In the genomic region with DNA sequence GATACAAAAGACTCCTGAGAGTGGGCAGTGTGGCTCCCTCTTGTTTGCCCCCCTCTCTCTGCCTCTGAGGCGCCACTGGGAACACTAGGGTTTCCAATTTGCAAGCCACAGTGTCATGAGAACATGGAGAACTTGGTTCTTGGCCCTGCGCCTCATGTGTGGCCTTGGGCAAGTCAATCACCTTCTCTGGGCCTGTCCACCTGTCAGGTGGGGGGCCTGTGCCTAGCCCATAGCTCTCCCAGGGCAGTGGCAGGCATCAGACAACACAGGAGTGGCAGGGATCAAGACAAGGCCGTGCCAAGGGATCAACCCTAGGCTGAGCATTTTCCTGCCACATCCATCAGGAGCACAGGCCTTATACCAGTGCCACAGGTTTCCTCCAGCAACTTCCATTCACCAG, we compare ENCODE assay signal across 6 cellular contexts.
"Had no signal": no experiment of that assay in that cellular context is flagged by ENCODE, and none has a peak within 500 bp of the region (broad histone marks: within the 10 kb centered on the region; RNA-seq: fewer than 3 reads in every experiment).

No MANE protein-coding gene starts in this region.

- H3K4me3 Mint-ChIP-seq: GM23338, H9, IgD-negative memory B cell had no signal

- H3K4me3 ChIP-seq: GM23338 had no signal

- H3K27ac Mint-ChIP-seq: GM23338, H9 had no signal

- H3K4me2 ChIP-seq: GM23338 had no signal

- ATAC-seq: GM23338, HepG2 had no signal

- DNase-seq: H9, HCEC 1CT, KBM-7 had no signal

- H3K27me3 Mint-ChIP-seq: IgD-negative memory B cell had no signal

- H2AFZ ChIP-seq: GM23338 had no signal

- H3K36me3 Mint-ChIP-seq: IgD-negative memory B cell had no signal

- H3K4me1 Mint-ChIP-seq: IgD-negative memory B cell had no signal

- H3K9me3 Mint-ChIP-seq: GM23338, H9, IgD-negative memory B cell had no signal
